ENCODE assay signal across 21 cellular contexts in genomic region chr14:98907981-98908544, GRCh38.
DNase-seq lines count a peak whose midpoint lies in the region; TF ChIP-seq lines count a peak whose summit lies in the region.
"Had no signal": no experiment of that assay in that cellular context is flagged by ENCODE, and none has a peak within 500 bp of the region (broad histone marks: within the 10 kb centered on the region; RNA-seq: fewer than 3 reads in every experiment).

No MANE protein-coding gene starts in this region.

- no peak for TF ChIP-seq POLR2A in esophagus squamous epithelium (IDR thresholded peaks at IDR 0.05)

- no peaks in the 10 kb centered on the region for H3K27me3 ChIP-seq in esophagus squamous epithelium

- no peak overlapping the region for H3K4me3 Mint-ChIP-seq in type B pancreatic cell
- H3K4me3 Mint-ChIP-seq: CD8-positive, alpha-beta memory T cell; T-cell had no signal

- no peak overlapping the region for H3K4me3 ChIP-seq in esophagus squamous epithelium
- H3K4me3 ChIP-seq: SK-N-MC had no signal

- DNase-seq in NCI-H2171 treated with DMSO at 0.1 percent for 48 hours (lab: John Stamatoyannopoulos, UW) (peak; percentile 34), NCI-H2171 (lab: John Stamatoyannopoulos, UW) (no peak), RPMI7951 (ENCODE audit: low read depth) (peak; percentile 25), esophagus squamous epithelium (lab: John Stamatoyannopoulos, UW) (no peak), type B pancreatic cell (ENCODE audit: extremely low spot score, unreplicated experiment) (no peak), Ammon's horn (ENCODE audit: low spot score) (no peak), MV-4-11 (lab: John Stamatoyannopoulos, UW) (no peak), glomerular visceral epithelial cell (ENCODE audit: extremely low spot score) (no peak)
- DNase-seq: DMS53, EL, GOT3, NCI-H1417 treated with DMSO at 0.1 percent for 48 hours, NCI-H187 treated with DMSO at 0.1 percent for 48 hours, NCI-H345, NCI-H526 treated with DMSO at 0.1 percent for 48 hours, Right ventricle myocardium superior, T-cell had no signal

- intact Hi-C loops in esophagus squamous epithelium (cut with DNase I), result no loop called here

- H3K9me3 Mint-ChIP-seq in type B pancreatic cell, result no peaks in the 10 kb centered on the region
- H3K9me3 Mint-ChIP-seq: CD8-positive, alpha-beta memory T cell; T-cell had no signal

- H3K36me3 ChIP-seq in esophagus squamous epithelium, result no peaks in the 10 kb centered on the region

- H3K27me3 Mint-ChIP-seq in type B pancreatic cell, result peaks cover 3% of the 10 kb centered on the region
- H3K27me3 Mint-ChIP-seq: T-cell had no signal

- H3K27ac ChIP-seq in esophagus squamous epithelium, result peak overlapping the region in 3 of 4 donors; percentile 34 to 77 (median 75)
- H3K27ac ChIP-seq: 22Rv1, KMS-11, SK-N-MC had no signal

- H3K27ac Mint-ChIP-seq in type B pancreatic cell, result peak overlapping the region; percentile 87

- WGBS in esophagus squamous epithelium, 2 donors, result 38 to 53% methylated on average over 3 to 10 of the region's 10 CpGs

- no peaks in the 10 kb centered on the region for H3K9me3 ChIP-seq in esophagus squamous epithelium

- H3K4me1 ChIP-seq in esophagus squamous epithelium, result peaks cover 36 to 67% (median 50%) of the 10 kb centered on the region in 3 donors

- no peaks in the 10 kb centered on the region for H3K36me3 Mint-ChIP-seq in type B pancreatic cell
- H3K36me3 Mint-ChIP-seq: CD8-positive, alpha-beta memory T cell; T-cell had no signal

- no peak for TF ChIP-seq CTCF in esophagus squamous epithelium (IDR thresholded peaks at IDR 0.05)
- no peak for TF ChIP-seq CTCF in type B pancreatic cell (conservative IDR thresholded peaks at IDR 0.05)

- H3K4me1 Mint-ChIP-seq in type B pancreatic cell (ENCODE audit: unreplicated experiment), result peaks cover 34% of the 10 kb centered on the region

Comparison
In these comparisons a context has a peak if more than half of its experiments do, and no peak if none do; other contexts are left out.
1. DNase-seq: peak in NCI-H2171 treated with DMSO at 0.1 percent for 48 hours (single experiment) and RPMI7951 (single experiment); none in NCI-H2171 (single experiment), esophagus squamous epithelium (single experiment), type B pancreatic cell (single experiment), Ammon's horn (single experiment), MV-4-11 (single experiment) and glomerular visceral epithelial cell (single experiment).